ENCODE assay signal across 17 cellular contexts in genomic region chr2:25939257-25939668, GRCh38. TPM values are rescaled to one million over a fixed set of nuclear protein-coding genes. Genes with fewer than 3 reads are reported as not detected.
DNase-seq lines count a peak whose midpoint lies in the region; ATAC-seq and TF ChIP-seq lines count a peak whose summit lies in the region.
"Had no signal": no experiment of that assay in that cellular context is flagged by ENCODE, and none has a peak within 500 bp of the region (broad histone marks: within the 10 kb centered on the region; RNA-seq: fewer than 3 reads in every experiment).

No MANE protein-coding gene starts in this region.

- intact Hi-C loops in heart right ventricle (cut with DNase I) (loop anchor here in 1 of 10 donors (10.0 kb wide), 1 partner anchor 84 kb away; no protein-coding TSS in a partner anchor), breast epithelium (cut with DNase I; ENCODE audit: low total_unique reads) (no loop called here)

- H2AFZ ChIP-seq in neuronal stem cell (ENCODE audit: low read length) = no peak overlapping the region

- H4K8ac ChIP-seq in neuronal stem cell (ENCODE audit: low read depth, low read length) = no peak overlapping the region

- H2BK120ac ChIP-seq in neuronal stem cell (ENCODE audit: low read depth, low read length) = no peak overlapping the region

- H3K9me3 Mint-ChIP-seq in WTC11 = no peaks in the 10 kb centered on the region
- H3K9me3 Mint-ChIP-seq: activated naive CD8-positive, alpha-beta T cell treated with anti-CD3 and anti-CD28 coated beads, Interleukin-2, amount 50 U/mL, for 24 hours; activated T-cell treated with anti-CD3 and anti-CD28 coated beads, Interleukin-2, amount 50 U/mL, for 24 hours; CD4-positive, alpha-beta T cell; HFFc6 had no signal

- no peak overlapping the region for H4K91ac ChIP-seq in neuronal stem cell (ENCODE audit: low read depth, low read length, poor library complexity)

- no peak overlapping the region for H3K18ac ChIP-seq in neuronal stem cell (ENCODE audit: low read length)

- H3K4me1 Mint-ChIP-seq in WTC11 = no peaks in the 10 kb centered on the region
- H3K4me1 Mint-ChIP-seq: activated naive CD8-positive, alpha-beta T cell treated with anti-CD3 and anti-CD28 coated beads, Interleukin-2, amount 50 U/mL, for 24 hours had no signal

- POLR2A ChIA-PET in WTC11 (lab: Charles Lee) = no interaction called here

- no peaks in the 10 kb centered on the region for H4K20me1 ChIP-seq in BLaER1

- TF ChIP-seq CTCF in WTC11 (IDR thresholded peaks at IDR 0.05) (no peak), heart right ventricle (IDR thresholded peaks at IDR 0.05) (no peak), breast epithelium (IDR thresholded peaks at IDR 0.05) (no peak)

- H3K9me3 ChIP-seq in BLaER1 (no peaks in the 10 kb centered on the region), heart right ventricle (no peaks in the 10 kb centered on the region), neuronal stem cell (replicated peaks in 1 of 2; ENCODE audit: control insufficient read depth in 2 of 2, insufficient read depth in 1 of 2, low read depth in 1 of 2, low read length in 2 of 2) (no peaks in the 10 kb centered on the region), breast epithelium (no peaks in the 10 kb centered on the region)
- H3K9me3 ChIP-seq: pancreas had no signal

- H3K27me3 ChIP-seq in BLaER1 = no peaks in the 10 kb centered on the region
- H3K27me3 ChIP-seq in heart right ventricle = no peaks in the 10 kb centered on the region
- H3K27me3 ChIP-seq in neuronal stem cell (ENCODE audit: control insufficient read depth in 3 of 3, insufficient read depth in 3 of 3, low read depth in 1 of 3, low read length in 3 of 3) = no peaks in the 10 kb centered on the region
- H3K27me3 ChIP-seq in breast epithelium = no peaks in the 10 kb centered on the region
- H3K27me3 ChIP-seq: pancreas had no signal

- no peak overlapping the region for H2BK15ac ChIP-seq in neuronal stem cell (ENCODE audit: low read length)

- no peak for ATAC-seq in WTC11
- peak in 4 of 8 donors; percentile 12 to 31 (median 14) for ATAC-seq in heart right ventricle
- no peak for ATAC-seq in GM21526 (IDR thresholded peaks at IDR 0.05; ENCODE audit: low FRiP score, unreplicated experiment)
- ATAC-seq: activated naive CD8-positive, alpha-beta T cell treated with anti-CD3 and anti-CD28 coated beads, Interleukin-2, amount 50 U/mL, for 24 hours; SK-N-SH treated with all-trans-retinoic acid at 6 μM for 48 hours had no signal

- H3K4me3 Mint-ChIP-seq in WTC11 = no peak overlapping the region
- H3K4me3 Mint-ChIP-seq: activated naive CD8-positive, alpha-beta T cell treated with anti-CD3 and anti-CD28 coated beads, Interleukin-2, amount 50 U/mL, for 24 hours; activated T-cell treated with anti-CD3 and anti-CD28 coated beads, Interleukin-2, amount 50 U/mL, for 24 hours; CD4-positive, alpha-beta T cell; HFFc6 had no signal

- no peaks in the 10 kb centered on the region for H3K79me1 ChIP-seq in neuronal stem cell (ENCODE audit: low read depth, low read length)

- 54 to 57% methylated on average over 8 of the region's 8 CpGs for WGBS in heart right ventricle, 2 donors
- no CpG with 5 or more reads among the region's 8 CpGs for WGBS in neuronal stem cell (ENCODE audit: extremely low coverage in 2 of 2, insufficient read length in 2 of 2, insufficient replicate concordance in 1 of 2), 2 donors

- H3K4me1 ChIP-seq in BLaER1 = peaks cover 29% of the 10 kb centered on the region
- H3K4me1 ChIP-seq in heart right ventricle = peaks cover 0 to 22% (median 10%) of the 10 kb centered on the region in 9 donors
- peaks cover 1 to 5% of the 10 kb centered on the region in 2 donors for H3K4me1 ChIP-seq in neuronal stem cell (ENCODE audit: control insufficient read depth in 2 of 2, insufficient read depth in 1 of 2, low read depth in 1 of 2, low read length in 2 of 2)
- no peaks in the 10 kb centered on the region for H3K4me1 ChIP-seq in breast epithelium
- H3K4me1 ChIP-seq: pancreas had no signal

- no peak for TF ChIP-seq POLR2A in breast epithelium (IDR thresholded peaks at IDR 0.05)

- CTCF ChIA-PET in WTC11 (lab: Charles Lee) = no interaction called here

- H3K36me3 ChIP-seq in BLaER1 (peaks cover 35% of the 10 kb centered on the region), heart right ventricle (peaks cover 0 to 41% (median 0%) of the 10 kb centered on the region in 9 donors), neuronal stem cell (replicated peaks in 1 of 2; ENCODE audit: control insufficient read depth in 2 of 2, insufficient read depth in 2 of 2, low read length in 2 of 2) (peaks cover 2 to 46% of the 10 kb centered on the region in 2 donors), breast epithelium (no peaks in the 10 kb centered on the region)
- H3K36me3 ChIP-seq: pancreas had no signal

- H3K27me3 Mint-ChIP-seq in WTC11 (ENCODE audit: low read depth) = no peaks in the 10 kb centered on the region
- H3K27me3 Mint-ChIP-seq: activated naive CD8-positive, alpha-beta T cell treated with anti-CD3 and anti-CD28 coated beads, Interleukin-2, amount 50 U/mL, for 24 hours; activated T-cell treated with anti-CD3 and anti-CD28 coated beads, Interleukin-2, amount 50 U/mL, for 24 hours; CD4-positive, alpha-beta T cell had no signal

- H3K23ac ChIP-seq in neuronal stem cell (ENCODE audit: low read depth, low read length, poor library complexity) = no peak overlapping the region

- DNase-seq in WTC11 (ENCODE audit: low spot score) (no peak), heart right ventricle (no peak), neuronal stem cell (ENCODE audit: low spot score) (no peak), activated gamma-delta T cell treated with Interleukin-2 at 50 U/mL for 16 hours (no peak), breast epithelium (ENCODE audit: low spot score in 2 of 2) (no peak), NCI-H187 (lab: John Stamatoyannopoulos, UW) (no peak)
- DNase-seq: activated CD4-positive, alpha-beta T cell treated with anti-CD3 and anti-CD28 coated beads, Interleukin-2, amount 50 U/mL, for 4 hours; activated naive CD8-positive, alpha-beta T cell treated with anti-CD3 and anti-CD28 coated beads, Interleukin-2, amount 50 U/mL, for 24 hours; activated T-cell treated with anti-CD3 and anti-CD28 coated beads, Interleukin-2, amount 50 U/mL, for 24 hours; CD4-positive, alpha-beta T cell; HFFc6; NCI-H2029; pancreas had no signal

- H3K4ac ChIP-seq in neuronal stem cell (ENCODE audit: low read length) = no peak overlapping the region

- H3K4me2 ChIP-seq in BLaER1 (peak overlapping the region; percentile 37), neuronal stem cell (ENCODE audit: insufficient read depth, low read length, poor library complexity, severe bottlenecking) (no peak overlapping the region)

- H3K14ac ChIP-seq in neuronal stem cell (ENCODE audit: low read length) = no peak overlapping the region

- H2AK5ac ChIP-seq in neuronal stem cell (ENCODE audit: low read depth, low read length) = no peak overlapping the region

- H2BK5ac ChIP-seq in neuronal stem cell (ENCODE audit: low read length) = no peak overlapping the region

- no peak overlapping the region for H3K9ac ChIP-seq in BLaER1
- H3K9ac ChIP-seq in neuronal stem cell (ENCODE audit: low read depth, low read length, poor library complexity) = peak overlapping the region; percentile 2

- peaks cover 7% of the 10 kb centered on the region; the same call in 1 of the 2 replicates for H3K36me3 Mint-ChIP-seq in WTC11

- H2BK12ac ChIP-seq in neuronal stem cell (ENCODE audit: low read length) = no peak overlapping the region

- H3K27ac ChIP-seq in BLaER1 (peak overlapping the region; percentile 23; the same call in 1 of the 2 replicates), heart right ventricle (peak overlapping the region in 9 of 10 donors; percentile 57 to 81 (median 75)), neuronal stem cell (replicated peaks; ENCODE audit: low read length) (no peak overlapping the region), breast epithelium (no peak overlapping the region)
- H3K27ac ChIP-seq: epithelial cell of prostate, pancreas had no signal

- H3K27ac Mint-ChIP-seq in WTC11 = peak overlapping the region; percentile 39; the same call in 1 of the 2 replicates
- H3K27ac Mint-ChIP-seq: activated naive CD8-positive, alpha-beta T cell treated with anti-CD3 and anti-CD28 coated beads, Interleukin-2, amount 50 U/mL, for 24 hours; activated T-cell treated with anti-CD3 and anti-CD28 coated beads, Interleukin-2, amount 50 U/mL, for 24 hours; CD4-positive, alpha-beta T cell; HFFc6 had no signal

- H3K4me3 ChIP-seq in BLaER1 (no peak overlapping the region), heart right ventricle (no peak overlapping the region), neuronal stem cell (ENCODE audit: low read length in 2 of 2) (no peak overlapping the region), breast epithelium (no peak overlapping the region)
- H3K4me3 ChIP-seq: pancreas had no signal

TF ChIP-seq in WTC11, 78 proteins besides CTCF, POLR2A, EP300 and RAD21:
- TF ChIP-seq IRF1 (CRISPR knock-in tag; IDR thresholded peaks at IDR 0.05) (no peak), TP53 (CRISPR knock-in tag; IDR thresholded peaks at IDR 0.05) (no peak), ZNF396 (CRISPR knock-in tag; IDR thresholded peaks at IDR 0.05; ENCODE audit: borderline replicate concordance) (no peak), ETV6 (CRISPR knock-in tag; IDR thresholded peaks at IDR 0.05) (no peak)

RNA-seq across cellular contexts. Expression of gene KIF3C, which starts 43.0 kb away (rescaled TPM):
- total RNA-seq in WTC11 (2021) (48.1 to 60.1 TPM (median 55.8 TPM) in 3 replicates), heart right ventricle (1 to 10 TPM; 1.4 to 4.2 (median 2.7) TPM), breast epithelium (10 to 100 TPM in 1 of 3 donors, 1 to 10 TPM in 2; 3.4 to 32.8 (median 6.0) TPM)
- 1 to 10 TPM; 1.1 to 1.2 TPM for polyA plus RNA-seq in heart right ventricle
- 24.5 TPM for polyA plus RNA-seq in neuronal stem cell (2013, experiment 1 of 2)
- polyA plus RNA-seq in neuronal stem cell (2013, experiment 2 of 2) = 25.7 TPM

Comparison
In these comparisons a context has a peak if more than half of its experiments do, and no peak if none do; other contexts are left out.
1. H3K27ac ChIP-seq: peak in BLaER1 (single experiment) and heart right ventricle (9 of 10); none in neuronal stem cell (single experiment) and breast epithelium (0 of 2).